ENCODE assay signal across 8 cellular contexts in genomic region chr2:28624798-28625701, GRCh38.
DNase-seq lines count a peak whose midpoint lies in the region; ATAC-seq and TF ChIP-seq lines count a peak whose summit lies in the region.

No MANE protein-coding gene starts in this region.

- H3K4me3 ChIP-seq in Loucy (ENCODE audit: low read length, poor library complexity, severe bottlenecking) (peak overlapping the region; percentile 44), vagina (no peak overlapping the region)

- peak overlapping the region; percentile 39 for H2AFZ ChIP-seq in Loucy (ENCODE audit: low read length)

- H3K27me3 ChIP-seq in Loucy (ENCODE audit: insufficient read depth, low read length, poor library complexity, severe bottlenecking) (no peaks in the 10 kb centered on the region), vagina (no peaks in the 10 kb centered on the region)

- peak overlapping the region; percentile 60 for H3K4me2 ChIP-seq in Loucy (ENCODE audit: low read depth, low read length, poor library complexity, severe bottlenecking)

- ATAC-seq in GM18502 (IDR thresholded peaks at IDR 0.05; ENCODE audit: poor library complexity, unreplicated experiment) (peak; percentile 73), GM19328 (IDR thresholded peaks at IDR 0.05; ENCODE audit: unreplicated experiment) (no peak)
- ATAC-seq in activated T-cell treated with anti-CD3 and anti-CD28 coated beads, Interleukin-2, amount 50 U/mL, for 4 hours: peak; percentile 72 to 77

- no peaks in the 10 kb centered on the region for H3K36me3 ChIP-seq in Loucy (ENCODE audit: insufficient read depth, low read length)
- H3K36me3 ChIP-seq in vagina: no peaks in the 10 kb centered on the region

- peak; percentile 38 for DNase-seq in activated T-cell treated with anti-CD3 and anti-CD28 coated beads, Interleukin-2, amount 50 U/mL, for 4 hours
- peak; percentile 29 for DNase-seq in globus pallidus (ENCODE audit: low spot score)
- DNase-seq in posterior vena cava (ENCODE audit: low spot score): peak; percentile 89
- no peak for DNase-seq in vagina (ENCODE audit: extremely low spot score in 2 of 2)
- DNase-seq in ecto neural progenitor cell (ENCODE audit: low spot score): no peak

- H3K27me3 Mint-ChIP-seq in activated T-cell treated with anti-CD3 and anti-CD28 coated beads, Interleukin-2, amount 50 U/mL, for 4 hours (ENCODE audit: low read depth): no peaks in the 10 kb centered on the region

- no peaks in the 10 kb centered on the region for H3K36me3 Mint-ChIP-seq in activated T-cell treated with anti-CD3 and anti-CD28 coated beads, Interleukin-2, amount 50 U/mL, for 4 hours (ENCODE audit: insufficient read depth)

- peak overlapping the region; percentile 48 for H3K9ac ChIP-seq in Loucy (ENCODE audit: low read depth, low read length, poor library complexity, severe bottlenecking)

- no peak for TF ChIP-seq POLR2A in vagina (IDR thresholded peaks at IDR 0.05)

- H3K27ac ChIP-seq in vagina: peak overlapping the region; percentile 87

- peak overlapping the region; percentile 65 for H3K4me3 Mint-ChIP-seq in activated T-cell treated with anti-CD3 and anti-CD28 coated beads, Interleukin-2, amount 50 U/mL, for 4 hours

- H3K9me3 Mint-ChIP-seq in activated T-cell treated with anti-CD3 and anti-CD28 coated beads, Interleukin-2, amount 50 U/mL, for 4 hours: no peaks in the 10 kb centered on the region

- H3F3A ChIP-seq in Loucy (ENCODE audit: low read depth): no peaks in the 10 kb centered on the region; the same call in 1 of the 2 replicates

- intact Hi-C loops in posterior vena cava (cut with DNase I) (no loop called here), vagina (cut with DNase I) (loop anchor here (10.0 kb wide), 1 partner anchor 130 kb away; the partner anchor contains the start of gene PPP1CB)

- no peaks in the 10 kb centered on the region for H4K20me1 ChIP-seq in Loucy (ENCODE audit: insufficient read depth, low read length, poor library complexity, severe bottlenecking)

- peaks cover 68% of the 10 kb centered on the region for H3K4me1 ChIP-seq in Loucy (ENCODE audit: insufficient read depth, low read length, poor library complexity, severe bottlenecking)
- peaks cover 70% of the 10 kb centered on the region for H3K4me1 ChIP-seq in vagina

- TF ChIP-seq CTCF in Loucy (conservative IDR thresholded peaks at IDR 0.05; ENCODE audit: low read length) (no peak), vagina (IDR thresholded peaks at IDR 0.05) (no peak)

- H3K9me3 ChIP-seq in Loucy (ENCODE audit: insufficient read depth, low read depth, low read length) (no peaks in the 10 kb centered on the region), vagina (no peaks in the 10 kb centered on the region)

- H3K4me1 Mint-ChIP-seq in activated T-cell treated with anti-CD3 and anti-CD28 coated beads, Interleukin-2, amount 50 U/mL, for 4 hours (ENCODE audit: low read depth): peaks cover 77% of the 10 kb centered on the region

- H3K79me2 ChIP-seq in Loucy (ENCODE audit: insufficient read depth, low read length): no peaks in the 10 kb centered on the region

- no peaks in the 10 kb centered on the region for H3K9me2 ChIP-seq in Loucy (replicated peaks; ENCODE audit: low read depth, low read length)

Comparison
In these comparisons a context has a peak if more than half of its experiments do, and no peak if none do; other contexts are left out.
1. DNase-seq: peak in activated T-cell treated with anti-CD3 and anti-CD28 coated beads, Interleukin-2, amount 50 U/mL, for 4 hours (single experiment), globus pallidus (single experiment) and posterior vena cava (single experiment); none in vagina (0 of 2) and ecto neural progenitor cell (single experiment).